9 cellular contexts compared by ENCODE assay signal in the genomic region with DNA sequence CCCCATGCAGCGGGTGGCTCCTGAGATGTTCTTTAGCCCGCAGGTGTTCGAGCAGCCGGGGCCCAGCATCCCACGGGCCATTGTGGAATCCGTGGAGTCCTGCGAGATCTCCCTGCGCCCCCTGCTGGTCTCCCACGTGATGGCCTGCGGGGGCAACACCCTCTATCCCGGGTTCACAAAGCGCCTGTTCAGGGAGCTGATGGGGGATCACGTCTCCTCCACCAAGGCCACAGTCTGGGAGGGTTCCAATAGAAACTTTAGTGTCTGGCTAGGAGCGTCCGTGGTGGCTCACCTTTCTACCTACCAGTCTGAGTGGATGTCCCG.
DNase-seq lines count a peak whose midpoint lies in the region; ATAC-seq and TF ChIP-seq lines count a peak whose summit lies in the region.
"Had no signal": no experiment of that assay in that cellular context is flagged by ENCODE, and none has a peak within 500 bp of the region (broad histone marks: within the 10 kb centered on the region; RNA-seq: fewer than 3 reads in every experiment).

No MANE protein-coding gene starts in this region.

- no peaks in the 10 kb centered on the region for H3K9me3 Mint-ChIP-seq in activated T-cell treated with anti-CD3 and anti-CD28 coated beads, Interleukin-2, amount 50 U/mL, for 72 hours
- H3K9me3 Mint-ChIP-seq: activated naive CD4-positive, alpha-beta T cell treated with anti-CD3 and anti-CD28 coated beads, Interleukin-2, amount 50 U/mL, for 72 hours had no signal

- WGBS in gastroesophageal sphincter (ENCODE audit: low coverage in 1 of 2), 2 donors, result 27% methylated on average over 5 of the region's 16 CpGs; no CpG with 5 or more reads in 1 of the 2 donors

- H3K4me1 ChIP-seq in RWPE2 (ENCODE audit: insufficient read depth, poor library complexity, severe bottlenecking) (no peaks in the 10 kb centered on the region), gastroesophageal sphincter (no peaks in the 10 kb centered on the region)

- no peak overlapping the region for H3K4me3 Mint-ChIP-seq in activated T-cell treated with anti-CD3 and anti-CD28 coated beads, Interleukin-2, amount 50 U/mL, for 72 hours

- no peaks in the 10 kb centered on the region for H3K4me1 Mint-ChIP-seq in activated T-cell treated with anti-CD3 and anti-CD28 coated beads, Interleukin-2, amount 50 U/mL, for 72 hours (ENCODE audit: low read depth)

- H3K27ac ChIP-seq in RWPE2 (ENCODE audit: poor library complexity, severe bottlenecking), result no peak overlapping the region
- no peak overlapping the region for H3K27ac ChIP-seq in gastroesophageal sphincter

- no peak for TF ChIP-seq POLR2A in gastroesophageal sphincter (IDR thresholded peaks at IDR 0.05)

- TF ChIP-seq EP300 in gastroesophageal sphincter (IDR thresholded peaks at IDR 0.05), result no peak

- DNase-seq in activated T-cell treated with anti-CD3 and anti-CD28 coated beads, Interleukin-2, amount 50 U/mL, for 72 hours, result peak; percentile 18 to 23
- DNase-seq in activated T-cell treated with anti-CD3 and anti-CD28 coated beads, Interleukin-2, amount 50 U/mL, for 1 hour, result no peak
- DNase-seq in RWPE2 (ENCODE audit: low spot score) (no peak), retinal pigment epithelial cell (ENCODE audit: low read depth) (no peak)
- DNase-seq in effector CD4-positive, alpha-beta T cell, result no peak

- peaks cover 24% of the 10 kb centered on the region for H3K27me3 Mint-ChIP-seq in activated T-cell treated with anti-CD3 and anti-CD28 coated beads, Interleukin-2, amount 50 U/mL, for 72 hours (ENCODE audit: low read depth)

- H3K27me3 ChIP-seq in RWPE2 (ENCODE audit: insufficient read depth, poor library complexity, severe bottlenecking) (no peaks in the 10 kb centered on the region), gastroesophageal sphincter (peaks cover 80% of the 10 kb centered on the region)

- no peak for ATAC-seq in activated T-cell treated with anti-CD3 and anti-CD28 coated beads, Interleukin-2, amount 50 U/mL, for 72 hours (replicated peaks in 1 of 2)
- no peak; the same call in 2 of the 3 replicates for ATAC-seq in RWPE2 (ENCODE audit: low read depth)
- ATAC-seq in gastroesophageal sphincter, result peak; percentile 25
- no peak for ATAC-seq in GM18873 (IDR thresholded peaks at IDR 0.05; ENCODE audit: low FRiP score, unreplicated experiment)
- ATAC-seq in GM21619 (IDR thresholded peaks at IDR 0.05; ENCODE audit: unreplicated experiment), result no peak
- ATAC-seq: activated naive CD4-positive, alpha-beta T cell treated with anti-CD3 and anti-CD28 coated beads, Interleukin-2, amount 50 U/mL, for 72 hours had no signal

- no peaks in the 10 kb centered on the region for H3K36me3 ChIP-seq in RWPE2 (ENCODE audit: low read depth)
- no peaks in the 10 kb centered on the region for H3K36me3 ChIP-seq in gastroesophageal sphincter

- no peaks in the 10 kb centered on the region for H3K9me3 ChIP-seq in RWPE2 (ENCODE audit: severe bottlenecking)
- H3K9me3 ChIP-seq in gastroesophageal sphincter, result no peaks in the 10 kb centered on the region

- no peaks in the 10 kb centered on the region for H3K36me3 Mint-ChIP-seq in activated T-cell treated with anti-CD3 and anti-CD28 coated beads, Interleukin-2, amount 50 U/mL, for 72 hours (ENCODE audit: insufficient read depth in 2 of 2)

- H3K27ac Mint-ChIP-seq in activated T-cell treated with anti-CD3 and anti-CD28 coated beads, Interleukin-2, amount 50 U/mL, for 72 hours, result no peak overlapping the region
- H3K27ac Mint-ChIP-seq: activated naive CD4-positive, alpha-beta T cell treated with anti-CD3 and anti-CD28 coated beads, Interleukin-2, amount 50 U/mL, for 72 hours had no signal

- no peak overlapping the region for H3K4me3 ChIP-seq in RWPE2 (ENCODE audit: severe bottlenecking)
- no peak overlapping the region for H3K4me3 ChIP-seq in gastroesophageal sphincter
- no peak overlapping the region for H3K4me3 ChIP-seq in retinal pigment epithelial cell (ENCODE audit: low read length)

- peak; percentile 63 for TF ChIP-seq CTCF in RWPE2 (IDR thresholded peaks at IDR 0.05; ENCODE audit: poor library complexity, severe bottlenecking)
- peak in 3 of 4 experiments; percentile 39 to 60 (median 51) for TF ChIP-seq CTCF in gastroesophageal sphincter (IDR thresholded peaks at IDR 0.05)
- peak; percentile 60 for TF ChIP-seq CTCF in retinal pigment epithelial cell (conservative IDR thresholded peaks at IDR 0.05; ENCODE audit: low read depth, low read length)

Comparison
In these comparisons a context has a peak if more than half of its experiments do, and no peak if none do; other contexts are left out.
1. DNase-seq: peak in activated T-cell treated with anti-CD3 and anti-CD28 coated beads, Interleukin-2, amount 50 U/mL, for 72 hours (2 of 2); none in activated T-cell treated with anti-CD3 and anti-CD28 coated beads, Interleukin-2, amount 50 U/mL, for 1 hour (single experiment), RWPE2 (single experiment), retinal pigment epithelial cell (single experiment) and effector CD4-positive, alpha-beta T cell (single experiment).
2. Peak in every context shown above with its lines, with median percentiles within 50 percentile points of each other: CTCF ChIP-seq.